Comparison of ENCODE assay signal across 19 cellular contexts in the genomic region with DNA sequence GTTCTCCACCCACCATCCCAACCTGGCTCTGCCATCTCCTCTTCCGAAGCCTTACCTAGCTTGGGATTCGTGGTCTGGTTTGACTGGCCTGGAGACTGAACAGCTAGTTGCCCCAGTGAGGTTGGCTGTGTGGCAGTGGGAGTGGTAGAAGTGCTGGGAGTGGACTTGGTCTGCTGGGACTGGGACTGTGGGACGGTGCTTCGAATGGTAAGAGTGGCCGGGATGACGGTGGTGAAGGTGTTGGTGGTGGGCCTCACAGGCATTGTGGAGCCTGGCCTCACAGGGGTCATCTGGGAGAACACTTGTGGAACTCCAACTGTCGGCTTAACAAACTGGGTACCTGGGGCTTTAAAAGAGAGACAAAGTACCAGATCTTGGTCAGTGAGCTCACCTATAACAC. TPM values are rescaled to one million over a fixed set of nuclear protein-coding genes. Genes with fewer than 3 reads are reported as not detected.
DNase-seq lines count a peak whose midpoint lies in the region; FAIRE-seq and TF ChIP-seq lines count a peak whose summit lies in the region.
"Had no signal": no experiment of that assay in that cellular context is flagged by ENCODE, and none has a peak within 500 bp of the region (broad histone marks: within the 10 kb centered on the region; RNA-seq: fewer than 3 reads in every experiment).

No MANE protein-coding gene starts in this region.

- peak; percentile 4 for DNase-seq in DMS 273 treated with DMSO at 0.1 percent for 48 hours (lab: John Stamatoyannopoulos, UW)
- DNase-seq in DMS 273 (lab: John Stamatoyannopoulos, UW; ENCODE audit: unreplicated experiment) = no peak
- no peak for DNase-seq in endothelial cell of umbilical vein (ENCODE audit: low read depth, low spot score)
- no peak for DNase-seq in trophoblast cell
- DNase-seq in NCI-H526 treated with DMSO at 0.1 percent for 48 hours (lab: John Stamatoyannopoulos, UW) = no peak
- no peak for DNase-seq in AG08395 (ENCODE audit: low spot score)
- DNase-seq in NCI-H1417 treated with DMSO at 0.1 percent for 48 hours (lab: John Stamatoyannopoulos, UW) = no peak
- DNase-seq: Calu3; CD4-positive, alpha-beta memory T cell; GOT3; H7; HFFc6; IMR-90 had no signal

- H2AK5ac ChIP-seq in trophoblast cell (ENCODE audit: low read length) = no peak overlapping the region

- no peak for TF ChIP-seq CTCF in endothelial cell of umbilical vein (IDR thresholded peaks at IDR 0.05; ENCODE audit: extremely low read depth in 1 of 2, insufficient read depth in 1 of 2, low read depth in 1 of 2, low read length in 2 of 2)

- H3K4me3 ChIP-seq in endothelial cell of umbilical vein (replicated peaks in 1 of 3; ENCODE audit: insufficient read depth in 1 of 3, low read depth in 1 of 3, low read length in 3 of 3) (no peak overlapping the region), trophoblast cell (ENCODE audit: low read depth, low read length) (no peak overlapping the region)
- H3K4me3 ChIP-seq: A549, BLaER1 had no signal

- BruUV-seq in endothelial cell of umbilical vein (replicated peaks; lab: Mats Ljungman, UMichigan) = TSS peak; percentile 21

- intact Hi-C loops in endothelial cell of umbilical vein (cut with micrococcal nuclease) = no loop called here

- CTCF ChIA-PET in endothelial cell of umbilical vein (lab: Charles Lee) = no interaction called here

- peaks cover 23% of the 10 kb centered on the region for H3K79me2 ChIP-seq in endothelial cell of umbilical vein (ENCODE audit: control insufficient read depth, insufficient read depth, low read length)
- no peaks in the 10 kb centered on the region for H3K79me2 ChIP-seq in trophoblast cell (ENCODE audit: control insufficient read depth, insufficient read depth, low read length, poor library complexity)

- H2BK5ac ChIP-seq in trophoblast cell (ENCODE audit: low read depth, low read length, poor library complexity) = no peak overlapping the region

- POLR2A ChIA-PET in endothelial cell of umbilical vein (lab: Charles Lee) = no interaction called here

- H2BK120ac ChIP-seq in trophoblast cell (ENCODE audit: insufficient read depth, low read length, poor library complexity) = no peak overlapping the region

- H3K4ac ChIP-seq in trophoblast cell (ENCODE audit: low read depth, low read length) = no peak overlapping the region

- H3K4me2 ChIP-seq in endothelial cell of umbilical vein (ENCODE audit: insufficient read depth, low read length) (no peak overlapping the region), trophoblast cell (ENCODE audit: low read length) (no peak overlapping the region)
- H3K4me2 ChIP-seq: A549, BLaER1 had no signal

- H3K9ac ChIP-seq in endothelial cell of umbilical vein (replicated peaks; ENCODE audit: extremely low read depth, insufficient read depth, low read length) (no peak overlapping the region), trophoblast cell (ENCODE audit: low read length) (no peak overlapping the region)
- H3K9ac ChIP-seq: BLaER1 had no signal

- H4K91ac ChIP-seq in trophoblast cell (ENCODE audit: low read depth, low read length) = no peak overlapping the region

- no peak overlapping the region for H4K8ac ChIP-seq in trophoblast cell (ENCODE audit: low read depth, low read length)

- no peak overlapping the region for H3K27ac ChIP-seq in endothelial cell of umbilical vein (ENCODE audit: insufficient read depth, low read depth, low read length)
- H3K27ac ChIP-seq in trophoblast cell (ENCODE audit: low read depth, low read length) = no peak overlapping the region
- H3K27ac ChIP-seq: 22Rv1, A549, BLaER1, HL-60 had no signal

- H3K4me1 ChIP-seq in endothelial cell of umbilical vein (ENCODE audit: control insufficient read depth, extremely low read depth, insufficient read depth, low read length) = no peaks in the 10 kb centered on the region
- H3K4me1 ChIP-seq in trophoblast cell (ENCODE audit: control insufficient read depth in 1 of 2, insufficient read depth in 2 of 2, low read length in 2 of 2) = no peaks in the 10 kb centered on the region
- H3K4me1 ChIP-seq: BLaER1 had no signal

- no peaks in the 10 kb centered on the region for H3K9me3 ChIP-seq in endothelial cell of umbilical vein (replicated peaks; ENCODE audit: control insufficient read depth, insufficient read depth, low read length)
- H3K9me3 ChIP-seq in trophoblast cell (ENCODE audit: insufficient read depth, low read depth, low read length) = peaks cover 4% of the 10 kb centered on the region
- H3K9me3 ChIP-seq: A549, BLaER1 had no signal

- no peak overlapping the region for H3K14ac ChIP-seq in trophoblast cell (ENCODE audit: low read length)

- no peaks in the 10 kb centered on the region for H3K9me1 ChIP-seq in endothelial cell of umbilical vein (replicated peaks; ENCODE audit: control insufficient read depth, extremely low read depth, insufficient read depth, low read length)

- dilution Hi-C loops in endothelial cell of umbilical vein (cut with MboI; ENCODE audit: extremely low pct_ligation_motif_present, low sequenced_read_pairs) = no loop called here

- no peak overlapping the region for H2BK12ac ChIP-seq in trophoblast cell (ENCODE audit: low read length)

- H3K18ac ChIP-seq in trophoblast cell (ENCODE audit: low read length) = no peak overlapping the region

- no peak for FAIRE-seq in endothelial cell of umbilical vein (lab: Jason Lieb, UNC)
- FAIRE-seq: A549, G401.6 had no signal

- no peak overlapping the region for H4K12ac ChIP-seq in trophoblast cell (ENCODE audit: low read depth, low read length)

- H3K79me1 ChIP-seq in trophoblast cell (ENCODE audit: low read length) = no peaks in the 10 kb centered on the region

- H3K27me3 ChIP-seq in endothelial cell of umbilical vein (ENCODE audit: control insufficient read depth in 2 of 2, insufficient read depth in 2 of 2, low read length in 2 of 2) (no peaks in the 10 kb centered on the region), trophoblast cell (ENCODE audit: insufficient read depth, low read length) (no peaks in the 10 kb centered on the region)
- H3K27me3 ChIP-seq: BLaER1 had no signal

- peak overlapping the region; percentile 33 for H3K23ac ChIP-seq in trophoblast cell (ENCODE audit: low read length)

- H3K36me3 ChIP-seq in endothelial cell of umbilical vein (ENCODE audit: control insufficient read depth in 2 of 2, extremely low read depth in 1 of 2, insufficient read depth in 2 of 2, low read length in 2 of 2) = peaks cover 27 to 30% of the 10 kb centered on the region in 2 experiments
- peaks cover 18 to 39% of the 10 kb centered on the region in 2 experiments for H3K36me3 ChIP-seq in trophoblast cell (ENCODE audit: control insufficient read depth in 1 of 2, insufficient read depth in 2 of 2, low read length in 2 of 2)

- H4K20me1 ChIP-seq in endothelial cell of umbilical vein (replicated peaks; ENCODE audit: control insufficient read depth, extremely low read depth, insufficient read depth, low read length) = no peaks in the 10 kb centered on the region

- no peak overlapping the region for H2AFZ ChIP-seq in endothelial cell of umbilical vein (ENCODE audit: low read depth, low read length)
- H2AFZ ChIP-seq in trophoblast cell (ENCODE audit: insufficient read depth, low read length, poor library complexity) = no peak overlapping the region

- TF ChIP-seq POLR2A in endothelial cell of umbilical vein (IDR thresholded peaks at IDR 0.05; ENCODE audit: low read depth, low read length) = no peak

- WGBS in trophoblast cell (ENCODE audit: extremely low coverage, insufficient coverage, insufficient read length) = no CpG with 5 or more reads among the region's 7 CpGs

TF ChIP-seq in endothelial cell of umbilical vein, 7 proteins besides CTCF, POLR2A, EP300 and RAD21 (continues in another document):
- TF ChIP-seq EZH2 (IDR thresholded peaks at IDR 0.05; ENCODE audit: borderline replicate concordance, low read depth, low read length, severe bottlenecking) = no peak
- TF ChIP-seq, protein P1, sequence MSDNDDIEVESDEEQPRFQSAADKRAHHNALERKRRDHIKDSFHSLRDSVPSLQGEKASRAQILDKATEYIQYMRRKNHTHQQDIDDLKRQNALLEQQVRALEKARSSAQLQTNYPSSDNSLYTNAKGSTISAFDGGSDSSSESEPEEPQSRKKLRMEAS (IDR thresholded peaks at IDR 0.05; ENCODE audit: insufficient read depth, insufficient read length) = no peak
- TF ChIP-seq FOS (IDR thresholded peaks at IDR 0.05; ENCODE audit: borderline replicate concordance, insufficient read depth, low read length) = no peak
- TF ChIP-seq MYC (IDR thresholded peaks at IDR 0.05; ENCODE audit: low read depth, low read length) = no peak
- no peak for TF ChIP-seq POLR2AphosphoS5 (IDR thresholded peaks at IDR 0.05; ENCODE audit: insufficient read depth, low read depth, low read length)

RNA-seq across cellular contexts. Expression of a gene that starts 28.7 kb away (rescaled TPM):
- total RNA-seq in endothelial cell of umbilical vein = 322 and 335 TPM in 2 replicates
- polyA plus RNA-seq in endothelial cell of umbilical vein = 835 and 874 TPM in 2 replicates
- polyA plus RNA-seq in endothelial cell of umbilical vein (2011; cell fraction: cytosol; rRNA removed) = 578 and 639 TPM in 2 replicates
- 591 and 673 TPM in 2 replicates for polyA plus RNA-seq in endothelial cell of umbilical vein (2011; cell fraction: nucleus; rRNA removed)
- polyA plus RNA-seq in endothelial cell of umbilical vein (2012) = 341 and 438 TPM in 2 replicates
- 333 and 375 TPM in 2 replicates for polyA minus RNA-seq in endothelial cell of umbilical vein
- polyA minus RNA-seq in endothelial cell of umbilical vein (2011; cell fraction: cytosol; rRNA and poly(A)+ RNA removed) = 259 TPM
- polyA minus RNA-seq in endothelial cell of umbilical vein (2011; cell fraction: nucleus; rRNA and poly(A)+ RNA removed) = 64.9 and 91.2 TPM in 2 replicates
- polyA plus RNA-seq in trophoblast cell (2013) = 411 and 419 TPM in 2 replicates

RNA-seq across cellular contexts. Expression of a gene that starts 31.2 kb away (rescaled TPM):
- 91.2 and 96.7 TPM in 2 replicates for total RNA-seq in endothelial cell of umbilical vein
- 49.2 and 50.7 TPM in 2 replicates for polyA plus RNA-seq in endothelial cell of umbilical vein
- polyA plus RNA-seq in endothelial cell of umbilical vein (2011; cell fraction: cytosol; rRNA removed) = 28.7 and 29.6 TPM in 2 replicates
- 183 and 193 TPM in 2 replicates for polyA plus RNA-seq in endothelial cell of umbilical vein (2011; cell fraction: nucleus; rRNA removed)
- 28.9 and 34.0 TPM in 2 replicates for polyA plus RNA-seq in endothelial cell of umbilical vein (2012)
- polyA minus RNA-seq in endothelial cell of umbilical vein = 183 and 203 TPM in 2 replicates
- 43.1 TPM for polyA minus RNA-seq in endothelial cell of umbilical vein (2011; cell fraction: cytosol; rRNA and poly(A)+ RNA removed)
- 138 and 188 TPM in 2 replicates for polyA minus RNA-seq in endothelial cell of umbilical vein (2011; cell fraction: nucleus; rRNA and poly(A)+ RNA removed)
- 40.5 and 43.4 TPM in 2 replicates for polyA plus RNA-seq in trophoblast cell (2013)

RNA-seq across cellular contexts. Expression of a gene that starts 55.6 kb away (rescaled TPM):
- total RNA-seq in endothelial cell of umbilical vein = 12.4 and 18.0 TPM in 2 replicates
- 37.3 and 40.6 TPM in 2 replicates for polyA plus RNA-seq in endothelial cell of umbilical vein
- 25.7 and 28.0 TPM in 2 replicates for polyA plus RNA-seq in endothelial cell of umbilical vein (2011; cell fraction: cytosol; rRNA removed)
- 73.3 and 91.2 TPM in 2 replicates for polyA plus RNA-seq in endothelial cell of umbilical vein (2011; cell fraction: nucleus; rRNA removed)
- 12.8 and 24.9 TPM in 2 replicates for polyA plus RNA-seq in endothelial cell of umbilical vein (2012)
- 23.4 and 26.0 TPM in 2 replicates for polyA minus RNA-seq in endothelial cell of umbilical vein
- polyA minus RNA-seq in endothelial cell of umbilical vein (2011; cell fraction: cytosol; rRNA and poly(A)+ RNA removed) = 26.1 TPM
- 9.0 and 13.2 TPM in 2 replicates for polyA minus RNA-seq in endothelial cell of umbilical vein (2011; cell fraction: nucleus; rRNA and poly(A)+ RNA removed)
- 5.4 and 5.9 TPM in 2 replicates for polyA plus RNA-seq in trophoblast cell (2013)
- total RNA-seq: CD4-positive, alpha-beta memory T cell; HT1080 had no signal
- polyA plus RNA-seq: CD4-positive, alpha-beta memory T cell had no signal
